ENCODE assay signal across 9 cellular contexts in the genomic region with DNA sequence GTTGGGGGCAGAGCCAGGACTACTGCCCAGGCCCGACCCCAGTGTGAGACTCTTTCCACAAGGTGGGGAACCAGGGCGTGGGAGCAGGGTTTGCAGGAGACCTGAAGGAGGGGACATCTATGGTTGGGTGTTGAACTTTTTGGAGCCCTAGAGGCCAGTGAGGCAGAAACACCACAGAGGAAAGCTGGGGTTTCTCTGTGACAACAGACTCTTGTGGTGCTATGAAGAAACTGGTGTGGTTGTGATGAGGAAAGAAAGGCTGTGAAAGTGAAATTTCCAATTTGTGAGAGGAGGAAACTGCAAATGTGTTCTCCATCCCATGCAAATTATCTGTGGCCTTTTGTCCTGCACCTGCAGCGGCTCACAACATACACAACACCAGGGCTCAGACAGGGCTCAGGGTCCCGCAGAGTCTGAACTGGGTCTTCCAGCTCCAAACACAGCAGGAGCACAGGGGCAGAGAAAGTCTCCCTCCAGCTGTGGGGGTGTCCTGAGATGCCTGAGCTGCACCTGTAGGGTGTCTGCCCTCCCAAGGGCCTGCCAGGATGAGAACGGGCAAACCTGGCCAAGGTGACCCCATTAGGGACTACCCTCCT. TPM values are rescaled to one million over a fixed set of nuclear protein-coding genes. Genes with fewer than 3 reads are reported as not detected.
DNase-seq lines count a peak whose midpoint lies in the region; ATAC-seq and TF ChIP-seq lines count a peak whose summit lies in the region.
"Had no signal": no experiment of that assay in that cellular context is flagged by ENCODE, and none has a peak within 500 bp of the region (broad histone marks: within the 10 kb centered on the region; RNA-seq: fewer than 3 reads in every experiment).

No MANE protein-coding gene starts in this region.

- H3K9me3 ChIP-seq in SU-DHL-6 (ENCODE audit: insufficient read depth, low read length): no peaks in the 10 kb centered on the region

- DNase-seq in stimulated activated naive CD4-positive, alpha-beta T cell treated with Interleukin-2 at 50 U/mL for 16 hours (lab: John Stamatoyannopoulos, UW): no peak
- DNase-seq in left ventricle myocardium superior (no peak), kidney tubule cell (ENCODE audit: low spot score) (no peak), pons (ENCODE audit: low spot score) (no peak)
- DNase-seq: retina had no signal

- H3K79me2 ChIP-seq in SU-DHL-6 (ENCODE audit: insufficient read depth, low read length): peaks cover 6% of the 10 kb centered on the region; the same call in 1 of the 2 replicates

- no peaks in the 10 kb centered on the region for H3K9me2 ChIP-seq in SU-DHL-6 (replicated peaks; ENCODE audit: insufficient read depth, low read length)

- peaks cover 89% of the 10 kb centered on the region for H3F3A ChIP-seq in SU-DHL-6 (ENCODE audit: insufficient read depth)

- H3K36me3 ChIP-seq in SU-DHL-6 (ENCODE audit: low read length): no peaks in the 10 kb centered on the region

- peak overlapping the region; percentile 97 for H3K27ac ChIP-seq in SU-DHL-6 (ENCODE audit: low read depth, low read length)

- intact Hi-C loops in left ventricle myocardium superior (cut with micrococcal nuclease): no loop called here

- no peaks in the 10 kb centered on the region for H3K27me3 ChIP-seq in SU-DHL-6 (ENCODE audit: low read length)

- H3K9ac ChIP-seq in SU-DHL-6 (ENCODE audit: low read length): peak overlapping the region; percentile 75

- peak; percentile 75 for ATAC-seq in GM19351 (IDR thresholded peaks at IDR 0.05; ENCODE audit: unreplicated experiment)
- ATAC-seq in HG02973 (IDR thresholded peaks at IDR 0.05; ENCODE audit: unreplicated experiment): peak; percentile 70
- ATAC-seq in left ventricle myocardium superior: no peak

- H3K4me3 ChIP-seq in SU-DHL-6 (ENCODE audit: insufficient read depth, low read length, poor library complexity, severe bottlenecking): peak overlapping the region; percentile 28

- H2AFZ ChIP-seq in SU-DHL-6 (ENCODE audit: low read depth, low read length, severe bottlenecking): no peak overlapping the region

- peak overlapping the region; percentile 70 for H3K4me2 ChIP-seq in SU-DHL-6 (ENCODE audit: low read depth, low read length, poor library complexity, severe bottlenecking)

- TF ChIP-seq CTCF in GM12873 (IDR thresholded peaks at IDR 0.05; ENCODE audit: insufficient read depth, low read depth, low read length, missing control alignments): peak; percentile 43
- TF ChIP-seq CTCF in SU-DHL-6 (IDR thresholded peaks at IDR 0.05; ENCODE audit: insufficient read depth, low read length, poor library complexity, severe bottlenecking): no peak

- no peaks in the 10 kb centered on the region for H4K20me1 ChIP-seq in SU-DHL-6 (ENCODE audit: low read depth, low read length)

RNA-seq across cellular contexts. Expression of a gene that starts 51.4 kb away (rescaled TPM):
- 117 TPM for total RNA-seq in left ventricle myocardium superior
